14 cellular contexts compared by ENCODE assay signal in genomic region chr13:54185785-54186184, GRCh38.
A peak's percentile ranks its signal among the peaks of the same experiment; 100 is the strongest.
DNase-seq lines count a peak whose midpoint lies in the region; ATAC-seq and TF ChIP-seq lines count a peak whose summit lies in the region.
"Had no signal": no experiment of that assay in that cellular context is flagged by ENCODE, and none has a peak within 500 bp of the region (broad histone marks: within the 10 kb centered on the region; RNA-seq: fewer than 3 reads in every experiment).

No MANE protein-coding gene starts in this region.

- H3K4me3 Mint-ChIP-seq in neural progenitor cell: no peak overlapping the region
- no peak overlapping the region for H3K4me3 Mint-ChIP-seq in activated T-cell treated with anti-CD3 and anti-CD28 coated beads, Interleukin-2, amount 50 U/mL, for 24 hours
- H3K4me3 Mint-ChIP-seq: activated naive CD8-positive, alpha-beta T cell had no signal

- TF ChIP-seq CTCF in body of pancreas (IDR thresholded peaks at IDR 0.05) (peak in 5 of 7 experiments; percentile 29 to 53 (median 33)), neural progenitor cell (IDR thresholded peaks at IDR 0.05) (peak; percentile 80), upper lobe of left lung (IDR thresholded peaks at IDR 0.05) (no peak)

- H3K27ac Mint-ChIP-seq in neural progenitor cell: no peak overlapping the region
- H3K27ac Mint-ChIP-seq in activated T-cell treated with anti-CD3 and anti-CD28 coated beads, Interleukin-2, amount 50 U/mL, for 24 hours: no peak overlapping the region
- H3K27ac Mint-ChIP-seq: activated naive CD8-positive, alpha-beta T cell had no signal

- ATAC-seq in body of pancreas (no peak), upper lobe of left lung (ENCODE audit: low FRiP score in 2 of 2) (no peak)
- ATAC-seq: heart right ventricle had no signal

- no peaks in the 10 kb centered on the region for H3K36me3 Mint-ChIP-seq in neural progenitor cell
- no peaks in the 10 kb centered on the region for H3K36me3 Mint-ChIP-seq in activated T-cell treated with anti-CD3 and anti-CD28 coated beads, Interleukin-2, amount 50 U/mL, for 24 hours (ENCODE audit: low read depth)
- H3K36me3 Mint-ChIP-seq: activated naive CD8-positive, alpha-beta T cell had no signal

- 20 to 29% methylated on average over 1 of the region's 1 CpG for WGBS in body of pancreas, 2 donors
- WGBS in upper lobe of left lung, 2 donors: 48 to 67% methylated on average over 1 of the region's 1 CpG

- H3K79me2 ChIP-seq in neural progenitor cell (ENCODE audit: low read depth): no peaks in the 10 kb centered on the region

- no peak for TF ChIP-seq POLR2A in body of pancreas (IDR thresholded peaks at IDR 0.05)
- TF ChIP-seq POLR2A in upper lobe of left lung (IDR thresholded peaks at IDR 0.05): no peak

- intact Hi-C loops in body of pancreas (cut with DNase I): no loop called here

- no peaks in the 10 kb centered on the region for H3K9me3 Mint-ChIP-seq in neural progenitor cell
- H3K9me3 Mint-ChIP-seq in activated T-cell treated with anti-CD3 and anti-CD28 coated beads, Interleukin-2, amount 50 U/mL, for 24 hours: peaks cover 14% of the 10 kb centered on the region

- H3K27me3 ChIP-seq in body of pancreas (no peaks in the 10 kb centered on the region), neural progenitor cell (no peaks in the 10 kb centered on the region), upper lobe of left lung (no peaks in the 10 kb centered on the region)
- H3K27me3 ChIP-seq: heart right ventricle had no signal

- H3K27me3 Mint-ChIP-seq in neural progenitor cell (ENCODE audit: insufficient read depth, low read depth): peaks cover 3% of the 10 kb centered on the region
- no peaks in the 10 kb centered on the region for H3K27me3 Mint-ChIP-seq in activated T-cell treated with anti-CD3 and anti-CD28 coated beads, Interleukin-2, amount 50 U/mL, for 24 hours
- H3K27me3 Mint-ChIP-seq: activated naive CD8-positive, alpha-beta T cell had no signal

- DNase-seq in NCI-H2107 treated with DMSO at 0.1 percent for 48 hours (lab: John Stamatoyannopoulos, UW; ENCODE audit: unreplicated experiment) (peak; percentile 12), NCI-H2107 (lab: John Stamatoyannopoulos, UW) (no peak), NCI-H146 treated with DMSO at 0.1 percent for 48 hours (lab: John Stamatoyannopoulos, UW; ENCODE audit: unreplicated experiment) (peak; percentile 63), body of pancreas (peak in 2 of 4 donors; percentile 13 to 32), neural progenitor cell (ENCODE audit: low spot score) (peak; percentile 73), NCI-H2029 (lab: John Stamatoyannopoulos, UW) (no peak), upper lobe of left lung (no peak)
- DNase-seq in activated T-cell treated with anti-CD3 and anti-CD28 coated beads, Interleukin-2, amount 50 U/mL, for 24 hours: no peak
- DNase-seq: activated CD4-positive, alpha-beta T cell treated with anti-CD3 and anti-CD28 coated beads, Interleukin-2, amount 50 U/mL, for 1 hour; dorsolateral prefrontal cortex; heart right ventricle had no signal

- H4K20me1 ChIP-seq in neural progenitor cell (ENCODE audit: low read depth): no peaks in the 10 kb centered on the region

- H3K4me1 Mint-ChIP-seq in neural progenitor cell: peaks cover 6% of the 10 kb centered on the region
- no peaks in the 10 kb centered on the region for H3K4me1 Mint-ChIP-seq in activated T-cell treated with anti-CD3 and anti-CD28 coated beads, Interleukin-2, amount 50 U/mL, for 24 hours (ENCODE audit: low read depth)

- H3K4me2 ChIP-seq in neural progenitor cell: no peak overlapping the region

- TF ChIP-seq EP300 in upper lobe of left lung (IDR thresholded peaks at IDR 0.05): no peak

- H3K4me1 ChIP-seq in body of pancreas: no peaks in the 10 kb centered on the region
- H3K4me1 ChIP-seq in neural progenitor cell: peaks cover 8% of the 10 kb centered on the region
- no peaks in the 10 kb centered on the region for H3K4me1 ChIP-seq in upper lobe of left lung
- H3K4me1 ChIP-seq: heart right ventricle had no signal

- no peak overlapping the region for H3K9ac ChIP-seq in neural progenitor cell

- H3K36me3 ChIP-seq in body of pancreas (replicated peaks in 1 of 2; ENCODE audit: insufficient read depth in 1 of 2, low read depth in 2 of 2) (no peaks in the 10 kb centered on the region), neural progenitor cell (no peaks in the 10 kb centered on the region), upper lobe of left lung (no peaks in the 10 kb centered on the region)
- H3K36me3 ChIP-seq: heart right ventricle had no signal

- H3K27ac ChIP-seq in body of pancreas: no peak overlapping the region
- no peak overlapping the region for H3K27ac ChIP-seq in neural progenitor cell
- H3K27ac ChIP-seq in upper lobe of left lung: no peak overlapping the region
- H3K27ac ChIP-seq: dorsolateral prefrontal cortex, heart right ventricle, SK-N-MC, skin epidermis had no signal

- H3K4me3 ChIP-seq in body of pancreas (no peak overlapping the region), neural progenitor cell (no peak overlapping the region), upper lobe of left lung (no peak overlapping the region)
- H3K4me3 ChIP-seq: dorsolateral prefrontal cortex, heart right ventricle, SK-N-MC, skin epidermis had no signal

- H3F3A ChIP-seq in neural progenitor cell (ENCODE audit: low read depth): no peaks in the 10 kb centered on the region

- H3K9me3 ChIP-seq in body of pancreas: no peaks in the 10 kb centered on the region
- no peaks in the 10 kb centered on the region for H3K9me3 ChIP-seq in neural progenitor cell (ENCODE audit: low read depth)
- H3K9me3 ChIP-seq in upper lobe of left lung: no peaks in the 10 kb centered on the region
- H3K9me3 ChIP-seq: heart right ventricle had no signal

- H2AFZ ChIP-seq in neural progenitor cell (replicated peaks): peak overlapping the region; percentile 48

Comparison
In these comparisons a context has a peak if more than half of its experiments do, and no peak if none do; other contexts are left out.
1. DNase-seq: peak in NCI-H2107 treated with DMSO at 0.1 percent for 48 hours (single experiment), NCI-H146 treated with DMSO at 0.1 percent for 48 hours (single experiment) and neural progenitor cell (single experiment); none in NCI-H2107 (single experiment), activated T-cell treated with anti-CD3 and anti-CD28 coated beads, Interleukin-2, amount 50 U/mL, for 24 hours (single experiment), NCI-H2029 (single experiment) and upper lobe of left lung (0 of 2).
2. CTCF ChIP-seq: peak in body of pancreas (5 of 7) and neural progenitor cell (single experiment); none in upper lobe of left lung (0 of 6).